26 cellular contexts compared by ENCODE assay signal in genomic region chr4:4591071-4591470, GRCh38.
"Had no signal": no experiment of that assay in that cellular context is flagged by ENCODE, and none has a peak within 500 bp of the region (broad histone marks: within the 10 kb centered on the region; RNA-seq: fewer than 3 reads in every experiment).

No MANE protein-coding gene starts in this region.

- FAIRE-seq: kidney, pancreas had no signal

- H3K27ac ChIP-seq: pancreas, prostate gland, suprapubic skin, tibial nerve had no signal

- H3K4me1 ChIP-seq: pancreas, prostate gland, suprapubic skin had no signal

- H3K27me3 ChIP-seq: pancreas, suprapubic skin, tibial nerve had no signal

- H3K4me3 ChIP-seq: pancreas, prostate gland, smooth muscle cell, suprapubic skin, tibial nerve had no signal

- H3K9me3 ChIP-seq: pancreas, prostate gland had no signal

- H3K4me2 ChIP-seq: smooth muscle cell had no signal

- H3K36me3 ChIP-seq: pancreas, prostate gland, suprapubic skin had no signal

- DNase-seq: activated CD4-positive, alpha-beta T cell treated with anti-CD3 and anti-CD28 coated beads for 4 hours; activated CD4-positive, alpha-beta T cell treated with anti-CD3 and anti-CD28 coated beads, Interleukin-2, amount 50 U/mL, for 4 hours; activated CD4-positive, CD25-positive, alpha-beta regulatory T cell; activated effector memory CD4-positive, alpha-beta T cell treated with Interleukin-2 at 50 U/mL for 16 hours; activated naive CD4-positive, alpha-beta T cell treated with Interleukin-2 at 50 U/mL for 16 hours; activated naive CD8-positive, alpha-beta T cell treated with anti-CD3 and anti-CD28 coated beads for 36 hours; activated T-cell treated with anti-CD3 and anti-CD28 coated beads for 4 hours; caudate nucleus; cortex of kidney; effector memory CD8-positive, alpha-beta T cell; head of caudate nucleus; hypothalamus; immature natural killer cell; kidney; left colon; mammary epithelial cell; naive B cell; pancreas; stimulated activated CD4-positive, alpha-beta T cell treated with anti-CD3 and anti-CD28 coated beads, Interleukin-1b, Interleukin-23, amount 100 ng/mL, for 48 hours; stimulated activated CD4-positive, alpha-beta T cell treated with anti-CD3 and anti-CD28 coated beads, Interleukin-4, amount 100 ng/mL, for 4 hours; stimulated activated CD8-positive, alpha-beta memory T cell treated with anti-CD3 and anti-CD28 coated beads, Interleukin-4, amount 100 ng/mL, for 48 hours; stimulated activated naive B cell treated with anti-CD40 and anti-IgM and Interleukin-4, amounts not matched to agents 10 μg/mL and 1 μg/mL and 100 μg/mL, for 72 hours had no signal
